Comparison of ENCODE assay signal across 18 cellular contexts in genomic region chr5:96926275-96926674, GRCh38. TPM values are rescaled to one million over a fixed set of nuclear protein-coding genes. Genes with fewer than 3 reads are reported as not detected.
DNase-seq lines count a peak whose midpoint lies in the region; ATAC-seq, FAIRE-seq and TF ChIP-seq lines count a peak whose summit lies in the region.
"Had no signal": no experiment of that assay in that cellular context is flagged by ENCODE, and none has a peak within 500 bp of the region (broad histone marks: within the 10 kb centered on the region; RNA-seq: fewer than 3 reads in every experiment).

No MANE protein-coding gene starts in this region.

- H3K36me3 ChIP-seq in DOHH2 (ENCODE audit: control insufficient read depth, low read length) (no peaks in the 10 kb centered on the region), OCI-LY1 (ENCODE audit: insufficient read depth, low read length) (no peaks in the 10 kb centered on the region), GM12878 (ENCODE audit: control insufficient read depth in 2 of 2, insufficient read depth in 2 of 2, low read length in 1 of 2) (no peaks in the 10 kb centered on the region; a peak in 1 of 4 replicates)
- H3K36me3 ChIP-seq: BLaER1 treated with 17β-estradiol and CSF1 and Interleukin-3, amounts not matched to agents 10 nM and 100 nM; MG63 had no signal

- H3K79me2 ChIP-seq in DOHH2 (ENCODE audit: control insufficient read depth, low read length) = peaks cover under 1% of the 10 kb centered on the region; the same call in 1 of the 2 replicates
- H3K79me2 ChIP-seq in OCI-LY1 (ENCODE audit: insufficient read depth, low read length) = no peaks in the 10 kb centered on the region
- peaks cover 11% of the 10 kb centered on the region for H3K79me2 ChIP-seq in GM12878 (ENCODE audit: control insufficient read depth, insufficient read depth, low read length)

- no peaks in the 10 kb centered on the region for H3K27me3 Mint-ChIP-seq in activated CD8-positive, alpha-beta memory T cell treated with anti-CD3 and anti-CD28 coated beads, Interleukin-2, amount 10 ng/mL, durations not matched to agents 7 days and 5 days

- intact Hi-C loops in GM12878 (cut with micrococcal nuclease; ENCODE audit: unreplicated experiment) = no loop called here

- DNase-seq in GM12878 (ENCODE audit: low read depth, low spot score) (no peak), NCI-H345 treated with DMSO at 0.1 percent for 48 hours (lab: John Stamatoyannopoulos, UW; ENCODE audit: unreplicated experiment) (no peak)
- no peak for DNase-seq in activated CD8-positive, alpha-beta memory T cell treated with anti-CD3 and anti-CD28 coated beads, Interleukin-2, amount 10 ng/mL, durations not matched to agents 7 days and 5 days
- DNase-seq: GF-D8, MG63, NCI-H1048, NCI-H1436 treated with DMSO at 0.1 percent for 48 hours, NCI-H2029 treated with DMSO at 0.1 percent for 48 hours, NCI-H524, PC-3, Right ventricle myocardium superior, SW 1271 had no signal

- RAD21 ChIA-PET in GM12878 (lab: Charles Lee; ENCODE audit: unreplicated experiment) = no interaction called here

- H3K4me3 Mint-ChIP-seq in activated CD8-positive, alpha-beta memory T cell treated with anti-CD3 and anti-CD28 coated beads, Interleukin-2, amount 10 ng/mL, durations not matched to agents 7 days and 5 days = no peak overlapping the region

- CTCF ChIA-PET in GM12878 (lab: Yijun Ruan, JAX) = interaction anchor here (6.3 kb wide), 1 partner anchor 56 kb away, joined by 35 read pairs; no protein-coding TSS in a partner anchor
- CTCF ChIA-PET in activated CD8-positive, alpha-beta memory T cell treated with anti-CD3 and anti-CD28 coated beads, Interleukin-2, amount 10 ng/mL, durations not matched to agents 7 days and 5 days (lab: Charles Lee) = no interaction called here

- H3K4me1 ChIP-seq in DOHH2 (ENCODE audit: control insufficient read depth, low read length) = peaks cover 85% of the 10 kb centered on the region
- H3K4me1 ChIP-seq in OCI-LY1 (ENCODE audit: insufficient read depth, low read length, severe bottlenecking) = peaks cover 83% of the 10 kb centered on the region
- peaks cover 45% of the 10 kb centered on the region for H3K4me1 ChIP-seq in GM12878 (ENCODE audit: control insufficient read depth, insufficient read depth, low read length)

- no peak for TF ChIP-seq RAD21 in GM12878 (IDR thresholded peaks at IDR 0.05; ENCODE audit: insufficient read depth, low read depth, low read length)

- in situ Hi-C loops in GM12878 (cut with MboI) = no loop called here

- H3K9me3 Mint-ChIP-seq in activated CD8-positive, alpha-beta memory T cell treated with anti-CD3 and anti-CD28 coated beads, Interleukin-2, amount 10 ng/mL, durations not matched to agents 7 days and 5 days (ENCODE audit: low read depth) = no peaks in the 10 kb centered on the region

- peaks cover 26% of the 10 kb centered on the region for H3K36me3 Mint-ChIP-seq in activated CD8-positive, alpha-beta memory T cell treated with anti-CD3 and anti-CD28 coated beads, Interleukin-2, amount 10 ng/mL, durations not matched to agents 7 days and 5 days

- no peak for FAIRE-seq in GM12878 (lab: Jason Lieb, UNC)
- FAIRE-seq: H54 had no signal

- H3K4me2 ChIP-seq in DOHH2 (ENCODE audit: low read length) (peak overlapping the region; percentile 38), OCI-LY1 (ENCODE audit: low read length) (no peak overlapping the region), GM12878 (ENCODE audit: control insufficient read depth, insufficient read depth) (peak overlapping the region; percentile 22; the same call in 1 of the 2 replicates)

- BruUV-seq in GM12878 (replicated peaks; lab: Mats Ljungman, UMichigan) = no TSS peak

- TF ChIP-seq EP300 in GM12878 (IDR thresholded peaks at IDR 0.05; ENCODE audit: borderline replicate concordance in 1 of 2, control insufficient read depth in 1 of 2, low read depth in 2 of 2, low read length in 2 of 2) = no peak

- peaks cover 24% of the 10 kb centered on the region for H3K4me1 Mint-ChIP-seq in activated CD8-positive, alpha-beta memory T cell treated with anti-CD3 and anti-CD28 coated beads, Interleukin-2, amount 10 ng/mL, durations not matched to agents 7 days and 5 days

- POLR2A ChIA-PET in GM12878 (lab: Charles Lee) = interaction anchor here (0.6 to 1.0 kb wide), 2 partner anchors 42 to 50 kb away, joined by 3 read pairs; partner anchors contain the start of gene ERAP2

- H3K27ac ChIP-seq in DOHH2 (ENCODE audit: low read depth, low read length) (peak overlapping the region; percentile 13; the same call in 1 of the 2 replicates), OCI-LY1 (ENCODE audit: low read depth, low read length, poor library complexity, severe bottlenecking) (peak overlapping the region; percentile 88), GM12878 (ENCODE audit: control insufficient read depth, insufficient read depth) (peak overlapping the region; percentile 28; the same call in 1 of the 2 replicates)

- no peaks in the 10 kb centered on the region for H4K20me1 ChIP-seq in DOHH2 (ENCODE audit: control insufficient read depth, insufficient read depth, low read depth, low read length)
- H4K20me1 ChIP-seq in OCI-LY1 (ENCODE audit: insufficient read depth, low read length) = no peaks in the 10 kb centered on the region
- H4K20me1 ChIP-seq in GM12878 (ENCODE audit: control insufficient read depth, insufficient read depth) = no peaks in the 10 kb centered on the region
- H4K20me1 ChIP-seq: BLaER1 treated with 17β-estradiol and CSF1 and Interleukin-3, amounts not matched to agents 10 nM and 100 nM had no signal

- H2AFZ ChIP-seq in OCI-LY1 (ENCODE audit: low read length) = no peak overlapping the region
- H2AFZ ChIP-seq in GM12878 (ENCODE audit: control insufficient read depth, low read depth, low read length) = no peak overlapping the region

- H3K9ac ChIP-seq in OCI-LY1 (ENCODE audit: low read length) (no peak overlapping the region), GM12878 (ENCODE audit: control insufficient read depth, insufficient read depth, low read length) (no peak overlapping the region)
- H3K9ac ChIP-seq: BLaER1 treated with 17β-estradiol and CSF1 and Interleukin-3, amounts not matched to agents 10 nM and 100 nM had no signal

- H3K9me3 ChIP-seq in DOHH2 (ENCODE audit: control insufficient read depth, insufficient read depth, low read length) (no peaks in the 10 kb centered on the region), OCI-LY1 (ENCODE audit: low read length) (no peaks in the 10 kb centered on the region), GM12878 (replicated peaks; ENCODE audit: control insufficient read depth, insufficient read depth, low read length) (no peaks in the 10 kb centered on the region)
- H3K9me3 ChIP-seq: MG63 had no signal

- no peak for TF ChIP-seq POLR2A in GM12878 (IDR thresholded peaks at IDR 0.05; ENCODE audit: low read depth, low read length)

- no peaks in the 10 kb centered on the region for H3K27me3 ChIP-seq in DOHH2 (ENCODE audit: control insufficient read depth, low read length)
- no peaks in the 10 kb centered on the region for H3K27me3 ChIP-seq in OCI-LY1 (ENCODE audit: insufficient read depth, low read length)
- H3K27me3 ChIP-seq in GM12878 (replicated peaks in 1 of 2; ENCODE audit: control insufficient read depth in 2 of 2, insufficient read depth in 2 of 2, low read length in 1 of 2) = no peaks in the 10 kb centered on the region
- H3K27me3 ChIP-seq: BLaER1 treated with 17β-estradiol and CSF1 and Interleukin-3, amounts not matched to agents 10 nM and 100 nM; MG63 had no signal

- no peak for ATAC-seq in GM12878
- no peak for ATAC-seq in activated CD8-positive, alpha-beta memory T cell treated with anti-CD3 and anti-CD28 coated beads, Interleukin-2, amount 10 ng/mL, durations not matched to agents 7 days and 5 days
- no peak for ATAC-seq in HG02623 (IDR thresholded peaks at IDR 0.05; ENCODE audit: unreplicated experiment)
- no peak for ATAC-seq in HG02588 (IDR thresholded peaks at IDR 0.05; ENCODE audit: unreplicated experiment)
- ATAC-seq: PC-3 had no signal

- no peak overlapping the region for H3K27ac Mint-ChIP-seq in activated CD8-positive, alpha-beta memory T cell treated with anti-CD3 and anti-CD28 coated beads, Interleukin-2, amount 10 ng/mL, durations not matched to agents 7 days and 5 days

- peak overlapping the region; percentile 30 for H3K4me3 ChIP-seq in DOHH2 (ENCODE audit: low read length)
- no peak overlapping the region for H3K4me3 ChIP-seq in OCI-LY1 (ENCODE audit: low read depth, low read length, poor library complexity, severe bottlenecking)
- H3K4me3 ChIP-seq in GM12878 = no peak overlapping the region
- H3K4me3 ChIP-seq: BLaER1 treated with 17β-estradiol and CSF1 and Interleukin-3, amounts not matched to agents 10 nM and 100 nM; MG63 had no signal

- TF ChIP-seq CTCF in DOHH2 (IDR thresholded peaks at IDR 0.05; ENCODE audit: low read depth, low read length, poor library complexity, severe bottlenecking) (no peak), OCI-LY1 (IDR thresholded peaks at IDR 0.05; ENCODE audit: low read length) (no peak), GM12878 (IDR thresholded peaks at IDR 0.05 in 2 of 3, conservative IDR thresholded peaks at IDR 0.05 in 1 of 3; ENCODE audit: control insufficient read depth in 2 of 3, extremely low read depth in 1 of 3, insufficient read depth in 1 of 3, low read depth in 3 of 3, low read length in 3 of 3) (no peak)

- SMC1A ChIA-PET in GM12878 (lab: Charles Lee; ENCODE audit: uncharacterized antibody, unreplicated experiment) = interaction anchor here (1.3 to 1.9 kb wide), 2 partner anchors 9 to 57 kb away, joined by 4 to 5 read pairs; no protein-coding TSS in a partner anchor

- H3F3A ChIP-seq in DOHH2 (ENCODE audit: control insufficient read depth, insufficient read depth) (peaks cover 8% of the 10 kb centered on the region), OCI-LY1 (ENCODE audit: insufficient read depth, low read length) (0 out of 2 replicates have a peak, but pooled peaks cover 6% of the 10 kb centered on the region)

- WGBS in GM12878 (ENCODE audit: insufficient coverage, insufficient replicate concordance, low lambda C conversion rate, missing lambda C conversion rate) = 42% methylated on average over 1 of the region's 1 CpG

- H3K9me2 ChIP-seq in DOHH2 (replicated peaks; ENCODE audit: control insufficient read depth, low read length) = no peaks in the 10 kb centered on the region
- no peaks in the 10 kb centered on the region for H3K9me2 ChIP-seq in OCI-LY1 (ENCODE audit: low read depth, low read length)

RNA-seq across cellular contexts. Expression of gene LNPEP, which starts 9.6 kb away (rescaled TPM):
- total RNA-seq in GM12878 (2013; cell fraction: nucleolus; rRNA removed) = 410 and 418 TPM in 2 replicates
- total RNA-seq in GM12878 (2014; rRNA removed) (38.5 and 56.2 TPM in 2 replicates), GM12878 (2014; rRNA removed; fragmentation: Illumina TruSeq; extraction: Trizol) (54.9 and 62.3 TPM in 2 replicates), GM12878 (2021) (50.8 and 51.1 TPM in 2 replicates)
- polyA plus RNA-seq in GM12878 (2011; ENCODE audit: low read depth) = 12.3 TPM
- polyA plus RNA-seq in GM12878 (2011; rRNA removed) (44.7 and 67.7 TPM in 2 replicates), GM12878 (2014; fragmentation: Illumina TruSeq; extraction: Trizol) (26.1 and 34.4 TPM in 2 replicates), GM12878 (2014; fragmentation: Nextera tagmentation; extraction: Ambion mirVana) (1 to 10 TPM; 5.6 to 7.3 TPM), GM12878 (2014; rRNA removed) (17.1 and 21.0 TPM in 2 replicates), GM12878 (2016; fragmentation: Nextera tagmentation; extraction: Ambion mirVana) (10 to 100 TPM; 23.2 to 23.9 TPM)
- 15.1 and 19.2 TPM in 2 replicates for polyA plus RNA-seq in GM12878 (2011; cell fraction: cytosol; rRNA removed)
- 33.3 and 34.8 TPM in 2 replicates for polyA plus RNA-seq in GM12878 (2011; cell fraction: nucleus; rRNA removed)
- polyA plus RNA-seq in GM12878 (2012) = 22.3 and 26.0 TPM in 2 replicates
- 135 and 161 TPM in 2 replicates for polyA minus RNA-seq in GM12878 (2011; rRNA and poly(A)+ RNA removed)
- 48.5 and 54.1 TPM in 2 replicates for polyA minus RNA-seq in GM12878 (2011; cell fraction: cytosol; rRNA and poly(A)+ RNA removed)
- polyA minus RNA-seq in GM12878 (2011; cell fraction: nucleus; rRNA and poly(A)+ RNA removed) = 74.6 and 109 TPM in 2 replicates
- 10 to 100 TPM; 67.4 to 80.4 TPM for total RNA-seq in activated CD8-positive, alpha-beta memory T cell treated with anti-CD3 and anti-CD28 coated beads, Interleukin-2, amount 10 ng/mL, durations not matched to agents 7 days and 5 days

RNA-seq across cellular contexts. Expression of gene ERAP2, which starts 50.0 kb away (rescaled TPM):
- total RNA-seq in GM12878 (2013; cell fraction: nucleolus; rRNA removed) = 386 and 388 TPM in 2 replicates
- total RNA-seq in GM12878 (2014; rRNA removed) (12.0 and 16.5 TPM in 2 replicates), GM12878 (2014; rRNA removed; fragmentation: Illumina TruSeq; extraction: Trizol) (17.8 and 19.4 TPM in 2 replicates), GM12878 (2021) (11.2 and 12.3 TPM in 2 replicates)
- polyA plus RNA-seq in GM12878 (2011; ENCODE audit: low read depth) = 5.1 TPM
- polyA plus RNA-seq in GM12878 (2011; rRNA removed) (28.7 and 35.5 TPM in 2 replicates), GM12878 (2014; fragmentation: Illumina TruSeq; extraction: Trizol) (11.5 and 16.0 TPM in 2 replicates), GM12878 (2014; fragmentation: Nextera tagmentation; extraction: Ambion mirVana) (1 to 10 TPM; 4.0 to 4.3 TPM), GM12878 (2014; rRNA removed) (7.7 and 12.6 TPM in 2 replicates), GM12878 (2016; fragmentation: Nextera tagmentation; extraction: Ambion mirVana) (1 to 10 TPM; 7.6 to 9.5 TPM)
- polyA plus RNA-seq in GM12878 (2011; cell fraction: cytosol; rRNA removed) = 11.2 and 12.6 TPM in 2 replicates
- 38.6 and 38.7 TPM in 2 replicates for polyA plus RNA-seq in GM12878 (2011; cell fraction: nucleus; rRNA removed)
- 7.5 and 7.9 TPM in 2 replicates for polyA plus RNA-seq in GM12878 (2012)
- polyA minus RNA-seq in GM12878 (2011; rRNA and poly(A)+ RNA removed) = 56.5 and 63.2 TPM in 2 replicates
- polyA minus RNA-seq in GM12878 (2011; cell fraction: cytosol; rRNA and poly(A)+ RNA removed) = 12.3 and 12.4 TPM in 2 replicates
- polyA minus RNA-seq in GM12878 (2011; cell fraction: nucleus; rRNA and poly(A)+ RNA removed) = 89.2 and 126 TPM in 2 replicates
- total RNA-seq in activated CD8-positive, alpha-beta memory T cell treated with anti-CD3 and anti-CD28 coated beads, Interleukin-2, amount 10 ng/mL, durations not matched to agents 7 days and 5 days = 100 to 1,000 TPM in 1 of 2 experiments, 10 to 100 TPM in 1; 89.3 to 105 TPM

Comparison
In these comparisons a context has a peak if more than half of its experiments do, and no peak if none do; other contexts are left out.
1. H3K27ac ChIP-seq: peak in every context shown above with its lines; median percentile 88 in OCI-LY1; 28 in GM12878; 13 in DOHH2.